1 cellular context compared by ENCODE assay signal in genomic region chr2:28165087-28165652, GRCh38.
TF ChIP-seq lines count a peak whose summit lies in the region.

No MANE protein-coding gene starts in this region.

TF ChIP-seq in IMR-90, 13 proteins besides CTCF, POLR2A, EP300 and RAD21:
- TF ChIP-seq FOS (IDR thresholded peaks at IDR 0.05; ENCODE audit: low read depth, low read length), result no peak
- no peak for TF ChIP-seq MAZ (IDR thresholded peaks at IDR 0.05; ENCODE audit: borderline replicate concordance, low read depth, low read length)
- TF ChIP-seq RFX5 (IDR thresholded peaks at IDR 0.05; ENCODE audit: low read depth, low read length), result no peak
- TF ChIP-seq USF2 (IDR thresholded peaks at IDR 0.05; ENCODE audit: low read depth, low read length), result no peak
- TF ChIP-seq MXI1 (IDR thresholded peaks at IDR 0.05; ENCODE audit: borderline replicate concordance, low read depth, low read length), result no peak
- no peak for TF ChIP-seq CHD1 (IDR thresholded peaks at IDR 0.05; ENCODE audit: low read depth, low read length)
- TF ChIP-seq MAFK (IDR thresholded peaks at IDR 0.05; ENCODE audit: low read depth, low read length), result no peak
- TF ChIP-seq BHLHE40 (IDR thresholded peaks at IDR 0.05; ENCODE audit: low read depth, low read length), result no peak
- no peak for TF ChIP-seq SMC3 (IDR thresholded peaks at IDR 0.05; ENCODE audit: low read depth, low read length)
- TF ChIP-seq, protein P1, sequence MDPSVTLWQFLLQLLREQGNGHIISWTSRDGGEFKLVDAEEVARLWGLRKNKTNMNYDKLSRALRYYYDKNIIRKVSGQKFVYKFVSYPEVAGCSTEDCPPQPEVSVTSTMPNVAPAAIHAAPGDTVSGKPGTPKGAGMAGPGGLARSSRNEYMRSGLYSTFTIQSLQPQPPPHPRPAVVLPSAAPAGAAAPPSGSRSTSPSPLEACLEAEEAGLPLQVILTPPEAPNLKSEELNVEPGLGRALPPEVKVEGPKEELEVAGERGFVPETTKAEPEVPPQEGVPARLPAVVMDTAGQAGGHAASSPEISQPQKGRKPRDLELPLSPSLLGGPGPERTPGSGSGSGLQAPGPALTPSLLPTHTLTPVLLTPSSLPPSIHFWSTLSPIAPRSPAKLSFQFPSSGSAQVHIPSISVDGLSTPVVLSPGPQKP (IDR thresholded peaks at IDR 0.05; ENCODE audit: borderline replicate concordance, low read depth, low read length), result no peak
- no peak for TF ChIP-seq NFE2L2 (IDR thresholded peaks at IDR 0.05; ENCODE audit: low read depth, low read length)
- no peak for TF ChIP-seq CEBPB (IDR thresholded peaks at IDR 0.05; ENCODE audit: low read depth, low read length)
- no peak for TF ChIP-seq RCOR1 (IDR thresholded peaks at IDR 0.05; ENCODE audit: insufficient replicate concordance, low read length)
TF ChIP-seq in IMR-90: peak in this region for 0.
